11 cellular contexts compared by ENCODE assay signal in the genomic region with DNA sequence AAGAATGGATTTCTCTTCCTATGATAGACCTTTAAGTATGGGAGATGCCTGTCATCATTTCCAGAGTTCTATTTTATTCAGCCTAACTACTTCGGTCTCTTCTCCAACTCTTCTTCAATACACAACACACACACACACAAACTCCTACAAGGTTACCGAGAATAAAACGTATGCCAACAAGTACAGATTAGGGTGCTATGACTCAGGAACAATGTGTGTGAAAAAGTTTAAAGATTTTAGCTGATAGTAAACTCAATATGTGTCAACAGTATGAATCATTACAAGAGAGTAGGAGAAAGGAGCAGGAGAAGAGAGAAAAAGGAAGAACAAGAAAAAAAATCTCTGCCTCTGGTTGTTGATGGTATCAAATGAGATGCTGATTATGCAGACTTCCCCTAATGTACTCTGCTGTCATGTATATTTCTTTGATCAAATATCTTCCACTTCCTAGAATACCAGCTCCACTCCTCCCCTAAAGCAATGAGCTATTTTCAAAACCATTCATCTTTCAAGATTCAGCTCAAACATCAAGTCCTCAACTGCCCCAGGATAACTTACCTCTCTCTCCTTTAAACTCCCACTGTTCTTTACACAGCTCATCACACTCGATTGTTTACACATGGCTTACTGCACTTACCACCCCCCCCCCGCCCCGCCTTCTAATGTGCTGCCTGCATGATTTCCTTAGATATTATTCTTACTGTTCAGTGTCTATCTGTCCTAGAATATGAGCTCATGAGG.
DNase-seq lines count a peak whose midpoint lies in the region; ATAC-seq and TF ChIP-seq lines count a peak whose summit lies in the region.
"Had no signal": no experiment of that assay in that cellular context is flagged by ENCODE, and none has a peak within 500 bp of the region (broad histone marks: within the 10 kb centered on the region; RNA-seq: fewer than 3 reads in every experiment).

No MANE protein-coding gene starts in this region.

- H3K27me3 ChIP-seq in GM06990 (replicated peaks; ENCODE audit: control insufficient read depth, insufficient read depth, low read length) (no peaks in the 10 kb centered on the region), HAP-1 (ENCODE audit: low read depth) (no peaks in the 10 kb centered on the region)

- ATAC-seq in HG03354 (IDR thresholded peaks at IDR 0.05; ENCODE audit: poor library complexity, severe bottlenecking, unreplicated experiment): peak; percentile 26
- ATAC-seq in naive B cell (ENCODE audit: low read depth in 2 of 2): no peak
- ATAC-seq: psoas muscle had no signal

- H3K27ac Mint-ChIP-seq in naive B cell: peak overlapping the region; percentile 28 to 73 (median 54)

- TF ChIP-seq CTCF in GM06990 (IDR thresholded peaks at IDR 0.05; ENCODE audit: insufficient read depth, low read length, poor library complexity, severe bottlenecking): no peak

- H3K4me1 ChIP-seq in HAP-1: no peaks in the 10 kb centered on the region
- H3K4me1 ChIP-seq: psoas muscle had no signal

- in situ Hi-C loops in HAP-1 (cut with MboI; ENCODE audit: low sequenced_read_pairs): no loop called here

- H3K4me3 Mint-ChIP-seq in naive B cell: no peak overlapping the region

- peaks cover 0 to 8% of the 10 kb centered on the region in 2 donors for H3K36me3 Mint-ChIP-seq in naive B cell

- DNase-seq in GM06990 (ENCODE audit: extremely low read depth, insufficient read length) (peak; percentile 14), astrocyte of the hippocampus (ENCODE audit: low read depth, low spot score) (peak; percentile 34), naive B cell (no peak), activated gamma-delta T cell treated with Interleukin-2 at 50 U/mL for 16 hours (no peak), HAP-1 (ENCODE audit: low spot score in 2 of 2) (no peak), HuH-7 (ENCODE audit: low spot score) (no peak)
- DNase-seq: hippocampal formation; psoas muscle; stimulated activated CD8-positive, alpha-beta memory T cell treated with anti-CD3 and anti-CD28 coated beads, Interleukin-4, amount 100 ng/mL, for 48 hours had no signal

- H3K27me3 Mint-ChIP-seq in naive B cell: peaks cover 0 to 23% (median 15%) of the 10 kb centered on the region in 3 donors

- H3K9me3 ChIP-seq in HAP-1: no peaks in the 10 kb centered on the region
- H3K9me3 ChIP-seq: psoas muscle had no signal

- H3K4me1 Mint-ChIP-seq in naive B cell: peaks cover 19 to 35% (median 26%) of the 10 kb centered on the region in 3 donors

- H3K36me3 ChIP-seq in GM06990 (ENCODE audit: control insufficient read depth, insufficient read depth, low read length) (no peaks in the 10 kb centered on the region), HAP-1 (replicated peaks) (no peaks in the 10 kb centered on the region)
- H3K36me3 ChIP-seq: cardiac muscle cell had no signal

- H3K9me3 Mint-ChIP-seq in naive B cell: no peaks in the 10 kb centered on the region

- H3K4me3 ChIP-seq in GM06990 (replicated peaks; ENCODE audit: low read depth, low read length) (no peak overlapping the region), HAP-1 (no peak overlapping the region)
- H3K4me3 ChIP-seq: cardiac muscle cell, psoas muscle had no signal

Comparison
In these comparisons a context has a peak if more than half of its experiments do, and no peak if none do; other contexts are left out.
1. DNase-seq: peak in GM06990 (single experiment) and astrocyte of the hippocampus (single experiment); none in naive B cell (single experiment), activated gamma-delta T cell treated with Interleukin-2 at 50 U/mL for 16 hours (single experiment), HAP-1 (0 of 2) and HuH-7 (single experiment).